ENCODE assay signal across 16 cellular contexts in genomic region chr15:29682781-29683180, GRCh38.
"Had no signal": no experiment of that assay in that cellular context is flagged by ENCODE, and none has a peak within 500 bp of the region (broad histone marks: within the 10 kb centered on the region; RNA-seq: fewer than 3 reads in every experiment).

No MANE protein-coding gene starts in this region.

- H3K27ac ChIP-seq: hepatocyte, right atrium auricular region had no signal

- H3K4me2 ChIP-seq: hepatocyte, smooth muscle cell had no signal

- DNase-seq: activated B cell treated with CpG ODN at 0.5 μM for 24 hours; activated CD4-positive, alpha-beta T cell treated with anti-CD3 and anti-CD28 coated beads, Interleukin-2, amount 10 ng/mL, durations not matched to agents 24 days and 14 days; activated CD8-positive, alpha-beta T cell treated with anti-CD3 and anti-CD28 coated beads, Interleukin-2, amount 10 ng/mL, durations not matched to agents 7 days and 5 days; activated gamma-delta T cell treated with Interleukin-2 at 50 U/mL for 16 hours; activated naive CD8-positive, alpha-beta T cell treated with anti-CD3 and anti-CD28 coated beads, Interleukin-2, amount 10 ng/mL, durations not matched to agents 7 days and 5 days; aorta; left ventricle myocardium superior; nucleus accumbens; stimulated activated CD4-positive, alpha-beta T cell treated with anti-CD3 and anti-CD28 coated beads, Interleukin-4, amount 100 ng/mL, for 4 hours; stimulated activated CD8-positive, alpha-beta memory T cell treated with anti-CD3 and anti-CD28 coated beads, Interleukin-4, amount 100 ng/mL, for 48 hours; stimulated activated naive CD8-positive, alpha-beta T cell treated with anti-CD3 and anti-CD28 coated beads, Interleukin-15, Interleukin-2, amounts not matched to agents 100 U/mL and 50 U/mL, for 24 hours; T-helper 17 cell; trophoblast cell had no signal

- H3K9me3 ChIP-seq: right atrium auricular region had no signal

- H2AFZ ChIP-seq: hepatocyte had no signal

- H3K36me3 ChIP-seq: right atrium auricular region had no signal

- H3K27me3 ChIP-seq: hepatocyte, right atrium auricular region had no signal

- H3K4me1 ChIP-seq: right atrium auricular region had no signal

- H3K4me3 ChIP-seq: hepatocyte, right atrium auricular region, smooth muscle cell had no signal
